Comparison of ENCODE assay signal across 22 cellular contexts in genomic region chr2:112686348-112687217, GRCh38. TPM values are rescaled to one million over a fixed set of nuclear protein-coding genes. Genes with fewer than 3 reads are reported as not detected.
A peak's percentile ranks its signal among the peaks of the same experiment; 100 is the strongest.
DNase-seq lines count a peak whose midpoint lies in the region; ATAC-seq, FAIRE-seq and TF ChIP-seq lines count a peak whose summit lies in the region.
"Had no signal": no experiment of that assay in that cellular context is flagged by ENCODE, and none has a peak within 500 bp of the region (broad histone marks: within the 10 kb centered on the region; RNA-seq: fewer than 3 reads in every experiment).

No MANE protein-coding gene starts in this region.

- RAD21 ChIA-PET in GM12878 (lab: Charles Lee; ENCODE audit: unreplicated experiment) = interaction anchor here (0.6 to 9.9 kb wide), 6 partner anchors 13 to 56 kb away, joined by 3 to 213 read pairs (median 4); no protein-coding TSS in a partner anchor

- TF ChIP-seq CTCF in NB4 (IDR thresholded peaks at IDR 0.05; ENCODE audit: low read depth, low read length) = no peak
- TF ChIP-seq CTCF in GM12878 (IDR thresholded peaks at IDR 0.05 in 2 of 3, conservative IDR thresholded peaks at IDR 0.05 in 1 of 3; ENCODE audit: control insufficient read depth in 2 of 3, extremely low read depth in 1 of 3, insufficient read depth in 1 of 3, low read depth in 3 of 3, low read length in 3 of 3) = no peak

- POLR2A ChIA-PET in activated CD4-positive, alpha-beta T cell treated with anti-CD3 and anti-CD28 coated beads, Interleukin-2, amount 10 ng/mL, durations not matched to agents 7 days and 5 days (lab: Charles Lee) = no interaction called here
- POLR2A ChIA-PET in GM12878 (lab: Charles Lee) = interaction anchor here (2.6 kb wide), 1 partner anchor 39 kb away, joined by 6 read pairs; no protein-coding TSS in a partner anchor

- no TSS peak for BruUV-seq in GM12878 (replicated peaks; lab: Mats Ljungman, UMichigan)

- H3K79me2 ChIP-seq in GM12878 (ENCODE audit: control insufficient read depth, insufficient read depth, low read length) = no peaks in the 10 kb centered on the region

- DNase-seq in activated CD4-positive, alpha-beta T cell treated with anti-CD3 and anti-CD28 coated beads, Interleukin-2, amount 10 ng/mL, durations not matched to agents 7 days and 5 days = no peak
- DNase-seq in activated CD4-positive, alpha-beta T cell treated with anti-CD3 and anti-CD28 coated beads for 1 hour = no peak
- DNase-seq in NB4 (ENCODE audit: low read depth) (peak; percentile 88), GM12878 (ENCODE audit: low read depth, low spot score) (no peak), HTR-8/SVneo (ENCODE audit: insufficient read length, low spot score) (no peak), MG63 (no peak)
- DNase-seq in stimulated activated naive B cell treated with anti-CD40 and anti-IgM and Interleukin-4, amounts not matched to agents 10 μg/mL and 1 μg/mL and 100 μg/mL, for 72 hours = no peak
- DNase-seq: activated CD4-positive, alpha-beta T cell treated with anti-CD3 and anti-CD28 coated beads, Interleukin-2, amount 50 U/mL, for 1 hour; activated T-cell treated with anti-CD3 and anti-CD28 coated beads, Interleukin-2, amount 50 U/mL, for 1 hour; Caco-2; central memory CD4-positive, alpha-beta T cell; NCI-H1092; NCI-H2227 treated with DMSO at 0.1 percent for 48 hours; stimulated activated naive CD8-positive, alpha-beta T cell treated with anti-CD3 and anti-CD28 coated beads, Interleukin-15, Interleukin-2, amounts not matched to agents 100 U/mL and 50 U/mL, for 24 hours had no signal

- TF ChIP-seq POLR2A in NB4 (IDR thresholded peaks at IDR 0.05; ENCODE audit: extremely low read depth, insufficient read length) = no peak
- TF ChIP-seq POLR2A in GM12878 (IDR thresholded peaks at IDR 0.05; ENCODE audit: low read depth, low read length) = no peak

- no peaks in the 10 kb centered on the region for H4K20me1 ChIP-seq in GM12878 (ENCODE audit: control insufficient read depth, insufficient read depth)

- no peak for TF ChIP-seq EP300 in GM12878 (IDR thresholded peaks at IDR 0.05; ENCODE audit: borderline replicate concordance in 1 of 2, control insufficient read depth in 1 of 2, low read depth in 2 of 2, low read length in 2 of 2)

- H3K9me3 ChIP-seq in GM12878 (replicated peaks; ENCODE audit: control insufficient read depth, insufficient read depth, low read length) (no peaks in the 10 kb centered on the region), MG63 (no peaks in the 10 kb centered on the region)
- H3K9me3 ChIP-seq: A549, Caco-2, gastroesophageal sphincter, vagina had no signal

- in situ Hi-C loops in GM12878 (cut with MboI) = no loop called here

- H3K4me3 Mint-ChIP-seq in activated CD4-positive, alpha-beta T cell treated with anti-CD3 and anti-CD28 coated beads, Interleukin-2, amount 10 ng/mL, durations not matched to agents 7 days and 5 days = no peak overlapping the region
- no peak overlapping the region for H3K4me3 Mint-ChIP-seq in stimulated activated naive B cell treated with anti-CD40 and anti-IgM and Interleukin-4, amounts not matched to agents 10 μg/mL and 1 μg/mL and 100 μg/mL, for 72 hours
- H3K4me3 Mint-ChIP-seq: mesothelial cell of epicardium had no signal

- H3K27ac Mint-ChIP-seq in activated CD4-positive, alpha-beta T cell treated with anti-CD3 and anti-CD28 coated beads, Interleukin-2, amount 10 ng/mL, durations not matched to agents 7 days and 5 days = peak overlapping the region; percentile 13
- peak overlapping the region; percentile 31 for H3K27ac Mint-ChIP-seq in stimulated activated naive B cell treated with anti-CD40 and anti-IgM and Interleukin-4, amounts not matched to agents 10 μg/mL and 1 μg/mL and 100 μg/mL, for 72 hours
- H3K27ac Mint-ChIP-seq: mesothelial cell of epicardium had no signal

- CTCF ChIA-PET in activated CD4-positive, alpha-beta T cell treated with anti-CD3 and anti-CD28 coated beads, Interleukin-2, amount 10 ng/mL, durations not matched to agents 7 days and 5 days (lab: Charles Lee) = interaction anchor here (0.9 to 3.6 kb wide), 7 partner anchors 10 to 61 kb away, joined by 3 to 10 read pairs (median 4); no protein-coding TSS in a partner anchor
- CTCF ChIA-PET in GM12878 (lab: Yijun Ruan, JAX) = interaction anchor here (1.2 to 11.9 kb wide), 5 partner anchors 14 to 56 kb away, joined by 3 to 313 read pairs (median 6); partner anchors contain the start of gene SLC20A1

- TF ChIP-seq RAD21 in GM12878 (IDR thresholded peaks at IDR 0.05; ENCODE audit: insufficient read depth, low read depth, low read length) = no peak

- FAIRE-seq in GM12878 (lab: Jason Lieb, UNC) (peak; percentile 7), HTR-8/SVneo (lab: Jason Lieb, UNC) (no peak)
- FAIRE-seq: A549 had no signal

- H3K27me3 Mint-ChIP-seq in activated CD4-positive, alpha-beta T cell treated with anti-CD3 and anti-CD28 coated beads, Interleukin-2, amount 10 ng/mL, durations not matched to agents 7 days and 5 days = no peaks in the 10 kb centered on the region
- H3K27me3 Mint-ChIP-seq in stimulated activated naive B cell treated with anti-CD40 and anti-IgM and Interleukin-4, amounts not matched to agents 10 μg/mL and 1 μg/mL and 100 μg/mL, for 72 hours = no peaks in the 10 kb centered on the region

- H3K27ac ChIP-seq in GM12878 (ENCODE audit: control insufficient read depth, insufficient read depth) = no peak overlapping the region
- H3K27ac ChIP-seq: gastroesophageal sphincter, vagina had no signal

- WGBS in GM12878 (ENCODE audit: insufficient coverage, insufficient replicate concordance, low lambda C conversion rate, missing lambda C conversion rate) = 80% methylated on average over 15 of the region's 15 CpGs

- ATAC-seq in GM12878 (no peak; the same call in 2 of the 3 replicates), GM21367 (IDR thresholded peaks at IDR 0.05; ENCODE audit: unreplicated experiment) (no peak)
- ATAC-seq in stimulated activated naive B cell treated with anti-CD40 and anti-IgM and Interleukin-4, amounts not matched to agents 10 μg/mL and 1 μg/mL and 100 μg/mL, for 72 hours (replicated peaks) = peak; percentile 73 to 76
- ATAC-seq: A549; gastroesophageal sphincter; HCT116; Panc1; stimulated activated naive CD8-positive, alpha-beta T cell treated with anti-CD3 and anti-CD28 coated beads, Interleukin-15, Interleukin-2, amounts not matched to agents 100 U/mL and 50 U/mL, for 24 hours had no signal

- intact Hi-C loops in GM12878 (cut with micrococcal nuclease; ENCODE audit: unreplicated experiment) = no loop called here

- H3K36me3 Mint-ChIP-seq in activated CD4-positive, alpha-beta T cell treated with anti-CD3 and anti-CD28 coated beads, Interleukin-2, amount 10 ng/mL, durations not matched to agents 7 days and 5 days (ENCODE audit: low read depth) = no peaks in the 10 kb centered on the region
- H3K36me3 Mint-ChIP-seq in stimulated activated naive B cell treated with anti-CD40 and anti-IgM and Interleukin-4, amounts not matched to agents 10 μg/mL and 1 μg/mL and 100 μg/mL, for 72 hours = no peaks in the 10 kb centered on the region
- H3K36me3 Mint-ChIP-seq: mesothelial cell of epicardium had no signal

- no peaks in the 10 kb centered on the region for H3K27me3 ChIP-seq in GM12878 (replicated peaks in 1 of 2; ENCODE audit: control insufficient read depth in 2 of 2, insufficient read depth in 2 of 2, low read length in 1 of 2)
- H3K27me3 ChIP-seq in MG63 = no peaks in the 10 kb centered on the region
- H3K27me3 ChIP-seq: gastroesophageal sphincter, vagina had no signal

- no peak overlapping the region for H3K4me2 ChIP-seq in GM12878 (ENCODE audit: control insufficient read depth, insufficient read depth)
- H3K4me2 ChIP-seq: A549 had no signal

- H3K4me3 ChIP-seq in NB4 (ENCODE audit: low read depth, low read length) (no peak overlapping the region), GM12878 (no peak overlapping the region), MG63 (no peak overlapping the region)
- H3K4me3 ChIP-seq: A549, gastroesophageal sphincter, vagina had no signal

- no peak overlapping the region for H3K9ac ChIP-seq in GM12878 (ENCODE audit: control insufficient read depth, insufficient read depth, low read length)

- H3K36me3 ChIP-seq in GM12878 (ENCODE audit: control insufficient read depth in 2 of 2, insufficient read depth in 2 of 2, low read length in 1 of 2) = no peaks in the 10 kb centered on the region
- no peaks in the 10 kb centered on the region for H3K36me3 ChIP-seq in MG63
- H3K36me3 ChIP-seq: gastroesophageal sphincter, vagina had no signal

- H3K9me3 Mint-ChIP-seq in activated CD4-positive, alpha-beta T cell treated with anti-CD3 and anti-CD28 coated beads, Interleukin-2, amount 10 ng/mL, durations not matched to agents 7 days and 5 days = no peaks in the 10 kb centered on the region
- H3K9me3 Mint-ChIP-seq in stimulated activated naive B cell treated with anti-CD40 and anti-IgM and Interleukin-4, amounts not matched to agents 10 μg/mL and 1 μg/mL and 100 μg/mL, for 72 hours = no peaks in the 10 kb centered on the region
- H3K9me3 Mint-ChIP-seq: mesothelial cell of epicardium had no signal

- SMC1A ChIA-PET in GM12878 (lab: Charles Lee; ENCODE audit: uncharacterized antibody, unreplicated experiment) = interaction anchor here (1.0 to 9.3 kb wide), 10 partner anchors 11 to 86 kb away, joined by 3 to 272 read pairs (median 5); no protein-coding TSS in a partner anchor

- peaks cover 37% of the 10 kb centered on the region for H3K4me1 Mint-ChIP-seq in activated CD4-positive, alpha-beta T cell treated with anti-CD3 and anti-CD28 coated beads, Interleukin-2, amount 10 ng/mL, durations not matched to agents 7 days and 5 days
- H3K4me1 Mint-ChIP-seq in stimulated activated naive B cell treated with anti-CD40 and anti-IgM and Interleukin-4, amounts not matched to agents 10 μg/mL and 1 μg/mL and 100 μg/mL, for 72 hours = peaks cover 25 to 48% of the 10 kb centered on the region in 2 donors
- H3K4me1 Mint-ChIP-seq: mesothelial cell of epicardium had no signal

- H2AFZ ChIP-seq in GM12878 (ENCODE audit: control insufficient read depth, low read depth, low read length) = peak overlapping the region; percentile 11; the same call in 1 of the 2 replicates

- peaks cover 23% of the 10 kb centered on the region for H3K4me1 ChIP-seq in GM12878 (ENCODE audit: control insufficient read depth, insufficient read depth, low read length)
- H3K4me1 ChIP-seq: Caco-2, gastroesophageal sphincter, vagina had no signal

RNA-seq across cellular contexts. Expression of gene NT5DC4, which starts 34.2 kb away (rescaled TPM):
- total RNA-seq in activated CD4-positive, alpha-beta T cell treated with anti-CD3 and anti-CD28 coated beads, Interleukin-2, amount 10 ng/mL, durations not matched to agents 7 days and 5 days = not detected
- total RNA-seq in GM12878 (2013; cell fraction: nucleolus; rRNA removed) = 2.0 and 2.3 TPM in 2 replicates
- total RNA-seq in GM12878 (2014; rRNA removed) (0.34 and 0.38 TPM in 2 replicates), GM12878 (2014; rRNA removed; fragmentation: Illumina TruSeq; extraction: Trizol) (0.18 TPM in 1 of 2 replicates, not detected in the other), GM12878 (2021) (0.85 TPM in 1 of 2 replicates, not detected in the other)
- polyA plus RNA-seq in GM12878 (2011; ENCODE audit: low read depth) = 0.21 TPM
- polyA plus RNA-seq in GM12878 (2011; rRNA removed) (1.6 and 2.7 TPM in 2 replicates), GM12878 (2014; fragmentation: Illumina TruSeq; extraction: Trizol) (0.04 and 0.10 TPM in 2 replicates), GM12878 (2014; fragmentation: Nextera tagmentation; extraction: Ambion mirVana) (1 to 10 TPM in 1 of 2 experiments, under 1 TPM in 1; 0.31 to 2.6 TPM), GM12878 (2014; rRNA removed) (0.15 and 0.51 TPM in 2 replicates), GM12878 (2016; fragmentation: Nextera tagmentation; extraction: Ambion mirVana) (under 1 TPM; 0.11 to 0.13 TPM)
- 0.13 and 0.17 TPM in 2 replicates for polyA plus RNA-seq in GM12878 (2011; cell fraction: cytosol; rRNA removed)
- polyA plus RNA-seq in GM12878 (2011; cell fraction: nucleus; rRNA removed) = 1.3 and 1.4 TPM in 2 replicates
- 6.4 and 12.9 TPM in 2 replicates for polyA plus RNA-seq in GM12878 (2012)
- polyA minus RNA-seq in GM12878 (2011; rRNA and poly(A)+ RNA removed) = 0.29 and 1.1 TPM in 2 replicates
- 5.4 TPM in 1 of 2 replicates, not detected in the other for polyA minus RNA-seq in GM12878 (2011; cell fraction: cytosol; rRNA and poly(A)+ RNA removed)
- polyA minus RNA-seq in GM12878 (2011; cell fraction: nucleus; rRNA and poly(A)+ RNA removed) = 0.73 TPM in 1 of 2 replicates, not detected in the other
- total RNA-seq in MG63 (2014; rRNA removed; shearing (Covaris generic); ENCODE audit: low replicate concordance) = not detected in 2 replicates
- total RNA-seq: mesothelial cell of epicardium, skeletal muscle tissue, vagina had no signal
- polyA plus RNA-seq: A549 had no signal

RNA-seq across cellular contexts. Expression of gene SLC20A1, which starts 40.8 kb away (rescaled TPM):
- total RNA-seq in activated CD4-positive, alpha-beta T cell treated with anti-CD3 and anti-CD28 coated beads, Interleukin-2, amount 10 ng/mL, durations not matched to agents 7 days and 5 days = 100 to 1,000 TPM; 165 to 167 TPM
- 175 and 176 TPM in 2 replicates for total RNA-seq in GM12878 (2013; cell fraction: nucleolus; rRNA removed)
- total RNA-seq in GM12878 (2014; rRNA removed) (39.0 and 42.2 TPM in 2 replicates), GM12878 (2014; rRNA removed; fragmentation: Illumina TruSeq; extraction: Trizol) (40.5 and 41.2 TPM in 2 replicates), GM12878 (2021) (50.5 and 59.1 TPM in 2 replicates)
- polyA plus RNA-seq in GM12878 (2011; ENCODE audit: low read depth) = 20.7 TPM
- polyA plus RNA-seq in GM12878 (2011; rRNA removed) (45.3 and 48.6 TPM in 2 replicates), GM12878 (2014; fragmentation: Illumina TruSeq; extraction: Trizol) (46.8 and 59.1 TPM in 2 replicates), GM12878 (2014; fragmentation: Nextera tagmentation; extraction: Ambion mirVana) (10 to 100 TPM; 21.2 to 22.6 TPM), GM12878 (2014; rRNA removed) (37.6 and 39.8 TPM in 2 replicates), GM12878 (2016; fragmentation: Nextera tagmentation; extraction: Ambion mirVana) (10 to 100 TPM; 46.9 to 49.5 TPM)
- 43.1 and 43.8 TPM in 2 replicates for polyA plus RNA-seq in GM12878 (2011; cell fraction: cytosol; rRNA removed)
- 72.4 and 78.1 TPM in 2 replicates for polyA plus RNA-seq in GM12878 (2011; cell fraction: nucleus; rRNA removed)
- 23.9 and 25.2 TPM in 2 replicates for polyA plus RNA-seq in GM12878 (2012)
- 44.5 and 55.3 TPM in 2 replicates for polyA minus RNA-seq in GM12878 (2011; rRNA and poly(A)+ RNA removed)
- 15.6 and 31.7 TPM in 2 replicates for polyA minus RNA-seq in GM12878 (2011; cell fraction: cytosol; rRNA and poly(A)+ RNA removed)
- polyA minus RNA-seq in GM12878 (2011; cell fraction: nucleus; rRNA and poly(A)+ RNA removed) = 40.6 and 63.9 TPM in 2 replicates
- total RNA-seq in MG63 (2014; rRNA removed; shearing (Covaris generic); ENCODE audit: low replicate concordance) = 117 and 129 TPM in 2 replicates

Comparison
In these comparisons a context has a peak if more than half of its experiments do, and no peak if none do; other contexts are left out.
1. ATAC-seq: peak in stimulated activated naive B cell treated with anti-CD40 and anti-IgM and Interleukin-4, amounts not matched to agents 10 μg/mL and 1 μg/mL and 100 μg/mL, for 72 hours (2 of 2); none in GM12878 (single experiment) and GM21367 (single experiment).